12 cellular contexts compared by ENCODE assay signal in the genomic region with DNA sequence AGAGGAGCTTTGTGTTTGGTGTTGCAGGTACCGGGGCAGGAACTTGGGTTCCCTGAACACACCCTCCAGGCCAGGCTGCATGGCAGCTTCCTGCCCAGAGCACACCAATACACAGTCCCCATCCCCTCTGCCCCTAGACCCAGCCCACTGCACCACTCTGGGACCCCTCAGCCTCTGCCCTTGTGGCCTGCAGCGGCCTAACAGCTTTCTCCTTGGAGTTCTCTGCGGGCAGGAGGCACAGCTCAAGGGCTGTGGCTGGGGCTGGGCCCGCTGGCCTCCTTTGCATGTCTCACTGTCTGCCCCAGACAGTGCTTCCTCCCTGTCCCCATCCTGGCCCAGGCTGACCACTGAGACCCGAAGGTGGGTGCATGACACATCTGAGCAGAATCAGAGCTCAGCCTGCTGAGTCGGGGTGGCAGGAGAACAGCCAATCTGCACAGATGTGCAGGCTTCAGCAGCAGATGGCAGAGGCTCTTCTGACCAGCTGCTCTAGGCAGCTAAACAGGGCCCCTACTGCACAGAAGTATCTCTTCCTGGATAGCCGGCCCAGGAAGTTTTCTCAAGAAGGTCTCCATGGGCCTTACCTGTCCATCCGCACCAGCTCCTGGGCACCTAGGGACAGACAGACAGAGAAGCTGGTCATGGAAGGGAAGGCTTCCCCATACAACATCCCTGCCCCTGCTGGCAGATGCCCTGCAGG. TPM values are rescaled to one million over a fixed set of nuclear protein-coding genes. Genes with fewer than 3 reads are reported as not detected.
DNase-seq lines count a peak whose midpoint lies in the region; ATAC-seq and TF ChIP-seq lines count a peak whose summit lies in the region.
"Had no signal": no experiment of that assay in that cellular context is flagged by ENCODE, and none has a peak within 500 bp of the region (broad histone marks: within the 10 kb centered on the region; RNA-seq: fewer than 3 reads in every experiment).

No MANE protein-coding gene starts in this region.

- intact Hi-C loops in posterior vena cava (cut with DNase I) = no loop called here

- DNase-seq in D341Med (ENCODE audit: low spot score) = peak; percentile 40
- peak; percentile 27 for DNase-seq in NAMALWA (ENCODE audit: low spot score)
- no peak for DNase-seq in RKO (ENCODE audit: low spot score)
- no peak for DNase-seq in coronary artery (ENCODE audit: low spot score)
- no peak for DNase-seq in posterior vena cava (ENCODE audit: low spot score)
- DNase-seq: activated T-cell treated with anti-CD3 and anti-CD28 coated beads, Interleukin-2, amount 50 U/mL, for 48 hours; endodermal cell; NCI-H345 had no signal

- H3K79me2 ChIP-seq in parathyroid adenoma = peaks cover 2% of the 10 kb centered on the region

- H3K4me1 ChIP-seq in parathyroid adenoma = no peaks in the 10 kb centered on the region

- H3K4me3 ChIP-seq in parathyroid adenoma (ENCODE audit: low read depth, low read length) (no peak overlapping the region), coronary artery (no peak overlapping the region)

- no peak for ATAC-seq in HG02763 (IDR thresholded peaks at IDR 0.05; ENCODE audit: unreplicated experiment)
- ATAC-seq: SK-N-SH treated with all-trans-retinoic acid at 6 μM for 48 hours had no signal

- H2AFZ ChIP-seq in parathyroid adenoma = no peak overlapping the region

- H3K9ac ChIP-seq in parathyroid adenoma = no peak overlapping the region

- TF ChIP-seq CTCF in parathyroid adenoma (IDR thresholded peaks at IDR 0.05) (no peak), coronary artery (IDR thresholded peaks at IDR 0.05) (no peak)

- H3K36me3 ChIP-seq in parathyroid adenoma (ENCODE audit: control insufficient read depth, insufficient read depth, low read length) = no peaks in the 10 kb centered on the region

- H3K4me2 ChIP-seq in parathyroid adenoma (ENCODE audit: low read length) = no peak overlapping the region

- H3K27ac ChIP-seq in cingulate gyrus (ENCODE audit: low read depth, low read length) (peak overlapping the region; percentile 80), parathyroid adenoma (peak overlapping the region; percentile 15), coronary artery (peak overlapping the region in 1 of 2 donors; percentile 2)

- no peaks in the 10 kb centered on the region for H3K9me3 ChIP-seq in parathyroid adenoma (ENCODE audit: control insufficient read depth, low read length)

- H3K27me3 ChIP-seq in parathyroid adenoma (ENCODE audit: control insufficient read depth, insufficient read depth, low read length) = no peaks in the 10 kb centered on the region

RNA-seq across cellular contexts. Expression of a gene that starts 20.8 kb away (rescaled TPM):
- 100 to 1,000 TPM; 126 to 135 TPM for total RNA-seq in posterior vena cava

RNA-seq across cellular contexts. Expression of a gene that starts 33.0 kb away (rescaled TPM):
- under 1 TPM; 0.23 to 0.24 TPM for total RNA-seq in posterior vena cava

Comparison
In these comparisons a context has a peak if more than half of its experiments do, and no peak if none do; other contexts are left out.
1. DNase-seq: peak in D341Med (single experiment) and NAMALWA (single experiment); none in RKO (single experiment), coronary artery (single experiment) and posterior vena cava (single experiment).